In the genomic region with DNA sequence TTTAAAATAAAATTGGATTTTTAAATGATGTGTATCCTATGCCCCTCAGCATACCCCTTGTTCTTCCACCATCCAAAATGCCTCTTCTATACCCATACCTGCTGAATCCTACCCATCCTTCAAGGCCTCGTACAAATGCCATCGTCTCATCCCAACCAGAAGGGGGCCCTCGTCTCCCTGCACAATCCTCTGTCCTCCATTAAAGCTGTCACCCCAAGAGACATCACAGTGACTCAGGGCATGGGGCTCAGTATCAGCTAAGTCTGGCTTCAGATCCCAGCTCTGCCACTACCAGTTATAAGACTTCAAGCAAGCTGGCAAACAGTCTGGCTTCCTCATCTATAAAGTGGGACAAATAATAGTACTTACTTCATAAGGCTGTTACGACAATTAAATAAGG, we compare ENCODE assay signal across 1 cellular context.
TF ChIP-seq lines count a peak whose summit lies in the region.

No MANE protein-coding gene starts in this region.

TF ChIP-seq in GM23338, 12 proteins besides CTCF, POLR2A, EP300 and RAD21:
- TF ChIP-seq, protein P1, sequence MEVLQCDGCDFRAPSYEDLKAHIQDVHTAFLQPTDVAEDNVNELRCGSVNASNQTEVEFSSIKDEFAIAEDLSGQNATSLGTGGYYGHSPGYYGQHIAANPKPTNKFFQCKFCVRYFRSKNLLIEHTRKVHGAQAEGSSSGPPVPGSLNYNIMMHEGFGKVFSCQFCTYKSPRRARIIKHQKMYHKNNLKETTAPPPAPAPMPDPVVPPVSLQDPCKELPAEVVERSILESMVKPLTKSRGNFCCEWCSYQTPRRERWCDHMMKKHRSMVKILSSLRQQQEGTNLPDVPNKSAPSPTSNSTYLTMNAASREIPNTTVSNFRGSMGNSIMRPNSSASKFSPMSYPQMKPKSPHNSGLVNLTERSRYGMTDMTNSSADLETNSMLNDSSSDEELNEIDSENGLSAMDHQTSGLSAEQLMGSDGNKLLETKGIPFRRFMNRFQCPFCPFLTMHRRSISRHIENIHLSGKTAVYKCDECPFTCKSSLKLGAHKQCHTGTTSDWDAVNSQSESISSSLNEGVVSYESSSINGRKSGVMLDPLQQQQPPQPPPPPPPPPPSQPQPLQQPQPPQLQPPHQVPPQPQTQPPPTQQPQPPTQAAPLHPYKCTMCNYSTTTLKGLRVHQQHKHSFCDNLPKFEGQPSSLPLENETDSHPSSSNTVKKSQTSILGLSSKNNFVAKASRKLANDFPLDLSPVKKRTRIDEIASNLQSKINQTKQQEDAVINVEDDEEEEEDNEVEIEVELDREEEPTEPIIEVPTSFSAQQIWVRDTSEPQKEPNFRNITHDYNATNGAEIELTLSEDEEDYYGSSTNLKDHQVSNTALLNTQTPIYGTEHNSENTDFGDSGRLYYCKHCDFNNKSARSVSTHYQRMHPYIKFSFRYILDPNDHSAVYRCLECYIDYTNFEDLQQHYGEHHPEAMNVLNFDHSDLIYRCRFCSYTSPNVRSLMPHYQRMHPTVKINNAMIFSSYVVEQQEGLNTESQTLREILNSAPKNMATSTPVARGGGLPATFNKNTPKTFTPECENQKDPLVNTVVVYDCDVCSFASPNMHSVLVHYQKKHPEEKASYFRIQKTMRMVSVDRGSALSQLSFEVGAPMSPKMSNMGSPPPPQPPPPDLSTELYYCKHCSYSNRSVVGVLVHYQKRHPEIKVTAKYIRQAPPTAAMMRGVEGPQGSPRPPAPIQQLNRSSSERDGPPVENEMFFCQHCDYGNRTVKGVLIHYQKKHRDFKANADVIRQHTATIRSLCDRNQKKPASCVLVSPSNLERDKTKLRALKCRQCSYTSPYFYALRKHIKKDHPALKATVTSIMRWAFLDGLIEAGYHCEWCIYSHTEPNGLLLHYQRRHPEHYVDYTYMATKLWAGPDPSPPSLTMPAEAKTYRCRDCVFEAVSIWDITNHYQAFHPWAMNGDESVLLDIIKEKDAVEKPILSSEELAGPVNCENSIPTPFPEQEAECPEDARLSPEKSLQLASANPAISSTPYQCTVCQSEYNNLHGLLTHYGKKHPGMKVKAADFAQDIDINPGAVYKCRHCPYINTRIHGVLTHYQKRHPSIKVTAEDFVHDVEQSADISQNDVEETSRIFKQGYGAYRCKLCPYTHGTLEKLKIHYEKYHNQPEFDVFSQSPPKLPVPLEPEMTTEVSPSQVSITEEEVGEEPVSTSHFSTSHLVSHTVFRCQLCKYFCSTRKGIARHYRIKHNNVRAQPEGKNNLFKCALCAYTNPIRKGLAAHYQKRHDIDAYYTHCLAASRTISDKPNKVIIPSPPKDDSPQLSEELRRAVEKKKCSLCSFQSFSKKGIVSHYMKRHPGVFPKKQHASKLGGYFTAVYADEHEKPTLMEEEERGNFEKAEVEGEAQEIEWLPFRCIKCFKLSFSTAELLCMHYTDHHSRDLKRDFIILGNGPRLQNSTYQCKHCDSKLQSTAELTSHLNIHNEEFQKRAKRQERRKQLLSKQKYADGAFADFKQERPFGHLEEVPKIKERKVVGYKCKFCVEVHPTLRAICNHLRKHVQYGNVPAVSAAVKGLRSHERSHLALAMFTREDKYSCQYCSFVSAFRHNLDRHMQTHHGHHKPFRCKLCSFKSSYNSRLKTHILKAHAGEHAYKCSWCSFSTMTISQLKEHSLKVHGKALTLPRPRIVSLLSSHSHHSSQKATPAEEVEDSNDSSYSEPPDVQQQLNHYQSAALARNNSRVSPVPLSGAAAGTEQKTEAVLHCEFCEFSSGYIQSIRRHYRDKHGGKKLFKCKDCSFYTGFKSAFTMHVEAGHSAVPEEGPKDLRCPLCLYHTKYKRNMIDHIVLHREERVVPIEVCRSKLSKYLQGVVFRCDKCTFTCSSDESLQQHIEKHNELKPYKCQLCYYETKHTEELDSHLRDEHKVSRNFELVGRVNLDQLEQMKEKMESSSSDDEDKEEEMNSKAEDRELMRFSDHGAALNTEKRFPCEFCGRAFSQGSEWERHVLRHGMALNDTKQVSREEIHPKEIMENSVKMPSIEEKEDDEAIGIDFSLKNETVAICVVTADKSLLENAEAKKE (CRISPR knock-in tag; IDR thresholded peaks at IDR 0.05), result no peak
- TF ChIP-seq, protein P2, sequence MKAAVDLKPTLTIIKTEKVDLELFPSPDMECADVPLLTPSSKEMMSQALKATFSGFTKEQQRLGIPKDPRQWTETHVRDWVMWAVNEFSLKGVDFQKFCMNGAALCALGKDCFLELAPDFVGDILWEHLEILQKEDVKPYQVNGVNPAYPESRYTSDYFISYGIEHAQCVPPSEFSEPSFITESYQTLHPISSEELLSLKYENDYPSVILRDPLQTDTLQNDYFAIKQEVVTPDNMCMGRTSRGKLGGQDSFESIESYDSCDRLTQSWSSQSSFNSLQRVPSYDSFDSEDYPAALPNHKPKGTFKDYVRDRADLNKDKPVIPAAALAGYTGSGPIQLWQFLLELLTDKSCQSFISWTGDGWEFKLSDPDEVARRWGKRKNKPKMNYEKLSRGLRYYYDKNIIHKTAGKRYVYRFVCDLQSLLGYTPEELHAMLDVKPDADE (IDR thresholded peaks at IDR 0.05), result no peak
